In genomic region chr18:7548226-7548625, GRCh38 we compare ENCODE assay signal across 20 cellular contexts. TPM values are rescaled to one million over a fixed set of nuclear protein-coding genes. Genes with fewer than 3 reads are reported as not detected.
DNase-seq lines count a peak whose midpoint lies in the region; ATAC-seq, FAIRE-seq and TF ChIP-seq lines count a peak whose summit lies in the region.
"Had no signal": no experiment of that assay in that cellular context is flagged by ENCODE, and none has a peak within 500 bp of the region (broad histone marks: within the 10 kb centered on the region; RNA-seq: fewer than 3 reads in every experiment).

No MANE protein-coding gene starts in this region.

- FAIRE-seq in H1 (lab: Jason Lieb, UNC): no peak
- FAIRE-seq: GM12891, GM18507 had no signal

- no peak for TF ChIP-seq POLR2A in H1 (IDR thresholded peaks at IDR 0.05; ENCODE audit: control extremely low read depth in 1 of 2, low read depth in 2 of 2, low read length in 2 of 2)

- H3K18ac ChIP-seq in H1 (ENCODE audit: extremely low read depth, low read length): no peak overlapping the region

- 88% methylated on average over 11 of the region's 11 CpGs; no CpG with 5 or more reads in 1 of the 2 experiments for WGBS in H1 (ENCODE audit: extremely low coverage in 1 of 2, insufficient coverage in 1 of 2, insufficient read length in 1 of 2, insufficient replicate concordance in 2 of 2, low coverage in 1 of 2, low lambda C conversion rate in 2 of 2, missing lambda C conversion rate in 1 of 2), 2 experiments

- H3K36me3 ChIP-seq in H1 (ENCODE audit: control insufficient read depth in 2 of 4, insufficient read depth in 4 of 4, low read length in 3 of 4): no peaks in the 10 kb centered on the region

- no peak overlapping the region for H3K14ac ChIP-seq in H1 (ENCODE audit: insufficient read length)

- no peak overlapping the region for H2AK5ac ChIP-seq in H1 (ENCODE audit: low read depth, low read length)

- ATAC-seq in HG02678 (IDR thresholded peaks at IDR 0.05; ENCODE audit: unreplicated experiment): no peak

- no peaks in the 10 kb centered on the region for H4K20me1 ChIP-seq in H1 (replicated peaks in 1 of 2; ENCODE audit: control insufficient read depth in 1 of 2, insufficient read depth in 2 of 2, low read length in 2 of 2)

- no peak overlapping the region for H2BK120ac ChIP-seq in H1 (replicated peaks; ENCODE audit: low read depth, low read length)

- intact Hi-C loops in head of caudate nucleus (cut with DNase I): no loop called here

- no peak overlapping the region for H2BK15ac ChIP-seq in H1 (ENCODE audit: low read length)

- no peak overlapping the region for H4K5ac ChIP-seq in H1 (ENCODE audit: insufficient read length, low read depth, low read length)

- H2BK5ac ChIP-seq in H1 (ENCODE audit: low read depth, low read length): no peak overlapping the region

- H3K79me1 ChIP-seq in H1 (ENCODE audit: low read depth, low read length): no peaks in the 10 kb centered on the region

- no peak overlapping the region for H3K56ac ChIP-seq in H1 (replicated peaks; ENCODE audit: insufficient read length, low read depth, low read length)

- H2AFZ ChIP-seq in H1 (ENCODE audit: low read length): peak overlapping the region; percentile 17

- TF ChIP-seq CTCF in H1 (IDR thresholded peaks at IDR 0.05; ENCODE audit: control extremely low read depth in 1 of 3, insufficient read depth in 1 of 3, low read depth in 1 of 3, low read length in 3 of 3): no peak

- no peaks in the 10 kb centered on the region for H3K9me3 ChIP-seq in H1 (ENCODE audit: insufficient read depth in 2 of 2, low read depth in 1 of 2, low read length in 1 of 2)

- no peak overlapping the region for H3K4me2 ChIP-seq in H1 (ENCODE audit: insufficient read depth in 1 of 2, low read depth in 2 of 2, low read length in 2 of 2)

- H3K27ac ChIP-seq in H1 (ENCODE audit: low read depth, low read length): no peak overlapping the region

- H2BK12ac ChIP-seq in H1 (ENCODE audit: low read depth, low read length): no peak overlapping the region

- H3K27me3 ChIP-seq in H1 (replicated peaks in 1 of 4; ENCODE audit: control insufficient read depth in 3 of 4, extremely low read depth in 1 of 4, insufficient read depth in 3 of 4, low read length in 3 of 4): no peaks in the 10 kb centered on the region

- CTCF ChIA-PET in H1 (lab: Charles Lee; ENCODE audit: partially characterized antibody): no interaction called here

- H3K4me1 ChIP-seq in H1 (replicated peaks in 1 of 4; ENCODE audit: control insufficient read depth in 3 of 4, insufficient read depth in 4 of 4, low read length in 3 of 4): no peaks in the 10 kb centered on the region

- H2BK20ac ChIP-seq in H1 (ENCODE audit: low read length): no peak overlapping the region

- no peaks in the 10 kb centered on the region for H3K23me2 ChIP-seq in H1 (ENCODE audit: low read depth, low read length)

- no peak for TF ChIP-seq EP300 in H1 (IDR thresholded peaks at IDR 0.05; ENCODE audit: borderline replicate concordance in 1 of 2, low read depth in 2 of 2, low read length in 2 of 2)

- no peak overlapping the region for H4K8ac ChIP-seq in H1 (ENCODE audit: extremely low read depth, insufficient read depth, low read length)

- H4K91ac ChIP-seq in H1 (replicated peaks; ENCODE audit: insufficient read length, low read length): no peak overlapping the region

- H3K23ac ChIP-seq in H1 (ENCODE audit: insufficient read length): no peak overlapping the region

- no peak overlapping the region for H3K4ac ChIP-seq in H1 (replicated peaks; ENCODE audit: insufficient read length, low read depth, low read length)

- no peaks in the 10 kb centered on the region for H3K79me2 ChIP-seq in H1 (ENCODE audit: control insufficient read depth in 1 of 2, insufficient read depth in 2 of 2, low read length in 2 of 2)

- no peak overlapping the region for H3K9ac ChIP-seq in H1 (replicated peaks in 1 of 4; ENCODE audit: extremely low read depth in 1 of 4, low read depth in 3 of 4, low read length in 3 of 4)

- POLR2A ChIA-PET in H1 (lab: Charles Lee; ENCODE audit: partially characterized antibody): no interaction called here

- DNase-seq in NCI-H69 (lab: John Stamatoyannopoulos, UW): peak; percentile 77
- no peak for DNase-seq in H1 (ENCODE audit: low read depth in 1 of 2, low spot score in 2 of 2)
- peak in 36 of 42 donors; percentile 6 to 80 (median 49) for DNase-seq in head of caudate nucleus
- no peak for DNase-seq in NK-92 treated with Interleukin-12 subunit alpha and Interleukin-12 subunit beta, amount 100 ng/mL, for 24 hours (lab: John Stamatoyannopoulos, UW)
- no peak for DNase-seq in NCI-H1436 (lab: John Stamatoyannopoulos, UW)
- DNase-seq: C1 segment of cervical spinal cord; Calu3; CD4-positive, alpha-beta memory T cell; COR-L47; DMS53; DMS79 treated with DMSO at 0.1 percent for 48 hours; GF-D8; GOT3; H7; HCEC 1CT had no signal

- H3K4me3 ChIP-seq in H1 (ENCODE audit: extremely low read depth in 1 of 4, insufficient read depth in 2 of 4, low read depth in 3 of 4, low read length in 4 of 4): no peak overlapping the region

- no peak for TF ChIP-seq RAD21 in H1 (IDR thresholded peaks at IDR 0.05 in 1 of 2, conservative IDR thresholded peaks at IDR 0.05 in 1 of 2; ENCODE audit: low read depth in 2 of 2, low read length in 2 of 2)

TF ChIP-seq in H1, 55 proteins besides CTCF, POLR2A, EP300 and RAD21 (continues in another document):
- TF ChIP-seq TEAD4 (IDR thresholded peaks at IDR 0.05; ENCODE audit: low read depth, low read length) (no peak), CBX8 (IDR thresholded peaks at IDR 0.05; ENCODE audit: borderline replicate concordance, low read depth, low read length) (no peak)

RNA-seq across cellular contexts. Expression of gene PTPRM, which starts 18.9 kb away (rescaled TPM):
- 4.1 and 5.7 TPM in 2 replicates for total RNA-seq in H1 (2021; fragmentation: NEBNext Ultra II Directional; extraction: Animal tissue kit (Norgen Biotek cat#: 25700))
- 5.6 and 7.0 TPM in 2 replicates for polyA plus RNA-seq in H1 (2011; rRNA removed)
- 6.0 TPM for polyA plus RNA-seq in H1 (2011; cell fraction: cytosol; rRNA removed)
- 19.5 TPM for polyA plus RNA-seq in H1 (2011; cell fraction: nucleus; rRNA removed)
- 4.0 to 5.9 TPM (median 4.6 TPM) in 4 replicates for polyA plus RNA-seq in H1 (2012, experiment 1 of 2)
- polyA plus RNA-seq in H1 (2012, experiment 2 of 2): 0.30 TPM
- 7.0 TPM for polyA plus RNA-seq in H1 (2013, experiment 1 of 2)
- 7.4 TPM for polyA plus RNA-seq in H1 (2013, experiment 2 of 2)
- polyA minus RNA-seq in H1 (2011; rRNA and poly(A)+ RNA removed): 14.5 and 16.0 TPM in 2 replicates
- polyA minus RNA-seq in H1 (2011; cell fraction: cytosol; rRNA and poly(A)+ RNA removed): 9.4 TPM
- polyA minus RNA-seq in H1 (2011; cell fraction: nucleus; rRNA and poly(A)+ RNA removed): 45.9 TPM
- total RNA-seq: A673, G401 had no signal

Comparison
In these comparisons a context has a peak if more than half of its experiments do, and no peak if none do; other contexts are left out.
1. DNase-seq: peak in NCI-H69 (single experiment) and head of caudate nucleus (36 of 42); none in H1 (0 of 2), NK-92 treated with Interleukin-12 subunit alpha and Interleukin-12 subunit beta, amount 100 ng/mL, for 24 hours (single experiment) and NCI-H1436 (single experiment).